24 cellular contexts compared by ENCODE assay signal in the genomic region with DNA sequence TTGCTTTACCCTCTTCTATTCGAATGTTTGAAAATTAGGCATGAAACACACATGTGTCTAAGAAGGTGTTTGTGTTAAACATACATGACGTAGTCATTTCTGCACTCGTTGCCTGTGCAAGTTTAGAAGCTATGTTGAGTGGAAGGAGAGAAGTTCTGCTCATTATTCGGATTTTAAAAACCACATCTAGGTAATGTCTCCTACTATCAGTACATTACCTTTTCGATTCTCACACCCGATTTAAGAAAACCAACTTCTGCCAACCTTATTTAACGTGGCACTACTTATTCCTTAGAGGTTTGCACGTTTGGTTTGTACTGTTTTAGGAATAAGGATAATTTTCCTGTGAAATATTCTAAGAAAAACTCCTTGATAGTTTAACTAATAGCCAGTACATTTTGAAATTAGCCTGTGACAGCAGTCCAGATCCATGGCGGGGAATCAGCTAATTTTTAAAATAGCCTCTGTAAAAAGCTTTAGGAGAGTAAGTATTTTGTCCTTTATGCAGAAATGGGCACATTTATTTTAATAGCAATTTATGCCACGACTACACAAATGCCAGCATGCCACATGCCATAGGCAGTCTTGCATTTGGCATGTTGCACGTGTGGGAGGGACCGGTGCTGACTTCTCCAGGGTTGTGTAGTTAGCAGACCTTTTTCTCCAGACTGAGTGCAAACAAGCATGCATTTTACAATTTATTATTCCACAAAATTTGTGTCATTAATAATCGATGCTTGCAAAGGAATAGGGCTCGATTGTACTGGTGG. TPM values are rescaled to one million over a fixed set of nuclear protein-coding genes. Genes with fewer than 3 reads are reported as not detected.
DNase-seq lines count a peak whose midpoint lies in the region; ATAC-seq and TF ChIP-seq lines count a peak whose summit lies in the region.
"Had no signal": no experiment of that assay in that cellular context is flagged by ENCODE, and none has a peak within 500 bp of the region (broad histone marks: within the 10 kb centered on the region; RNA-seq: fewer than 3 reads in every experiment).

No MANE protein-coding gene starts in this region.

- H3K4me1 Mint-ChIP-seq in GM23338: peaks cover 30% of the 10 kb centered on the region

- H3K9me3 ChIP-seq in ascending aorta: no peaks in the 10 kb centered on the region
- peaks cover 7% of the 10 kb centered on the region for H3K9me3 ChIP-seq in iPS-18a (ENCODE audit: control insufficient read depth, low read depth, low read length)
- H3K9me3 ChIP-seq: upper lobe of right lung had no signal

- H3K4me3 ChIP-seq in GM23338 (peak overlapping the region; percentile 39; the same call in 1 of the 2 replicates), ascending aorta (peak overlapping the region; percentile 91 to 94), iPS-18a (ENCODE audit: low read length) (peak overlapping the region; percentile 7)
- H3K4me3 ChIP-seq: upper lobe of right lung had no signal

- H3F3A ChIP-seq in GM23338 (replicated peaks; ENCODE audit: low read depth): peaks cover 22% of the 10 kb centered on the region; the same call in 1 of the 2 replicates

- H3K9me2 ChIP-seq in GM23338 (ENCODE audit: insufficient read depth): no peaks in the 10 kb centered on the region

- TF ChIP-seq CTCF in GM23338 (conservative IDR thresholded peaks at IDR 0.05; ENCODE audit: low read depth in 2 of 2) (no peak), ascending aorta (IDR thresholded peaks at IDR 0.05) (no peak)

- peaks cover 28% of the 10 kb centered on the region for H4K20me1 ChIP-seq in GM23338 (replicated peaks; ENCODE audit: insufficient read depth)

- H3K36me3 Mint-ChIP-seq in GM23338 (ENCODE audit: low read depth): no peaks in the 10 kb centered on the region; the same call in 2 of the 3 replicates
- H3K36me3 Mint-ChIP-seq: activated naive CD8-positive, alpha-beta T cell treated with anti-CD3 and anti-CD28 coated beads for 36 hours; naive thymus-derived CD4-positive, alpha-beta T cell had no signal

- H3K4me3 Mint-ChIP-seq in GM23338: no peak overlapping the region; the same call in 2 of the 3 replicates
- H3K4me3 Mint-ChIP-seq: activated CD4-positive, alpha-beta memory T cell treated with anti-CD3 and anti-CD28 coated beads, Interleukin-2, amount 10 ng/mL, durations not matched to agents 7 days and 5 days; activated naive CD8-positive, alpha-beta T cell treated with anti-CD3 and anti-CD28 coated beads for 36 hours; activated T-cell treated with anti-CD3 and anti-CD28 coated beads, Interleukin-2, amount 50 U/mL, for 4 hours; stimulated activated naive B cell treated with anti-CD40 and anti-IgM and Interleukin-4, amounts not matched to agents 10 μg/mL and 1 μg/mL and 100 μg/mL, for 72 hours; T-helper 17 cell had no signal

- H3K4me1 ChIP-seq in GM23338 (ENCODE audit: insufficient read depth) (peaks cover 43% of the 10 kb centered on the region), ascending aorta (peaks cover 0 to 8% of the 10 kb centered on the region in 2 donors), iPS-18a (ENCODE audit: control insufficient read depth, low read depth, low read length) (peaks cover 10% of the 10 kb centered on the region)

- intact Hi-C loops in ascending aorta (cut with DNase I): loop anchor here (2.0 to 5.0 kb wide), 2 partner anchors 421 to 485 kb away; no protein-coding TSS in a partner anchor
- intact Hi-C loops in posterior vena cava (cut with DNase I): loop anchor here (5.0 kb wide), 2 partner anchors 71 to 1366 kb away; no protein-coding TSS in a partner anchor

- no peak overlapping the region for H3K27ac Mint-ChIP-seq in GM23338
- H3K27ac Mint-ChIP-seq: activated CD4-positive, alpha-beta memory T cell treated with anti-CD3 and anti-CD28 coated beads, Interleukin-2, amount 10 ng/mL, durations not matched to agents 7 days and 5 days; activated naive CD8-positive, alpha-beta T cell treated with anti-CD3 and anti-CD28 coated beads for 36 hours; naive thymus-derived CD4-positive, alpha-beta T cell; stimulated activated naive B cell treated with anti-CD40 and anti-IgM and Interleukin-4, amounts not matched to agents 10 μg/mL and 1 μg/mL and 100 μg/mL, for 72 hours; T-helper 17 cell had no signal

- ATAC-seq in GM23338: no peak
- no peak for ATAC-seq in GM21423 (IDR thresholded peaks at IDR 0.05; ENCODE audit: unreplicated experiment)
- ATAC-seq in GM21529 (IDR thresholded peaks at IDR 0.05; ENCODE audit: unreplicated experiment): no peak
- no peak for ATAC-seq in left lobe of liver
- ATAC-seq: naive thymus-derived CD4-positive, alpha-beta T cell; T-helper 17 cell had no signal

- H3K79me2 ChIP-seq in GM23338 (replicated peaks; ENCODE audit: insufficient read depth): no peaks in the 10 kb centered on the region

- peaks cover 100% of the 10 kb centered on the region for H3K27me3 ChIP-seq in GM23338 (ENCODE audit: insufficient read depth)
- no peaks in the 10 kb centered on the region for H3K27me3 ChIP-seq in ascending aorta
- peaks cover 100% of the 10 kb centered on the region for H3K27me3 ChIP-seq in iPS-18a (ENCODE audit: control insufficient read depth, insufficient read depth, low read length)

- DNase-seq in GM23338 (ENCODE audit: low spot score) (no peak), ascending aorta (ENCODE audit: low spot score in 2 of 2) (no peak), posterior vena cava (ENCODE audit: low spot score) (peak; percentile 45), DMS 273 treated with DMSO at 0.1 percent for 48 hours (lab: John Stamatoyannopoulos, UW) (no peak), left lobe of liver (ENCODE audit: low spot score) (no peak)
- DNase-seq: ACHN; activated CD4-positive, alpha-beta memory T cell treated with anti-CD3 and anti-CD28 coated beads, Interleukin-2, amount 10 ng/mL, durations not matched to agents 7 days and 5 days; activated naive CD8-positive, alpha-beta T cell treated with anti-CD3 and anti-CD28 coated beads for 36 hours; activated T-cell treated with anti-CD3 and anti-CD28 coated beads, Interleukin-2, amount 50 U/mL, for 4 hours; CD4-positive, alpha-beta memory T cell; central memory CD4-positive, alpha-beta T cell; foreskin fibroblast; mammary epithelial cell; naive thymus-derived CD4-positive, alpha-beta T cell; NCI-H1048; NCI-H526; SIG-M5; stimulated activated naive B cell treated with anti-CD40 and anti-IgM and Interleukin-4, amounts not matched to agents 10 μg/mL and 1 μg/mL and 100 μg/mL, for 72 hours; T-helper 17 cell; upper lobe of right lung; WERI-Rb-1 had no signal

- H3K9me3 Mint-ChIP-seq in GM23338: peaks cover 11% of the 10 kb centered on the region
- H3K9me3 Mint-ChIP-seq: activated CD4-positive, alpha-beta memory T cell treated with anti-CD3 and anti-CD28 coated beads, Interleukin-2, amount 10 ng/mL, durations not matched to agents 7 days and 5 days; activated naive CD8-positive, alpha-beta T cell treated with anti-CD3 and anti-CD28 coated beads for 36 hours; activated T-cell treated with anti-CD3 and anti-CD28 coated beads, Interleukin-2, amount 50 U/mL, for 4 hours; stimulated activated naive B cell treated with anti-CD40 and anti-IgM and Interleukin-4, amounts not matched to agents 10 μg/mL and 1 μg/mL and 100 μg/mL, for 72 hours had no signal

- H3K4me2 ChIP-seq in GM23338: peak overlapping the region; percentile 85; the same call in 1 of the 2 replicates

- H3K27ac ChIP-seq in GM23338 (ENCODE audit: low read depth) (no peak overlapping the region), ascending aorta (peak overlapping the region; percentile 96 to 100), iPS-18a (ENCODE audit: low read length) (no peak overlapping the region)
- H3K27ac ChIP-seq: upper lobe of right lung, WERI-Rb-1 had no signal

- H2AFZ ChIP-seq in GM23338: no peak overlapping the region; the same call in 1 of the 2 replicates

- H3K9ac ChIP-seq in iPS-18a (ENCODE audit: low read length): no peak overlapping the region

- H3K27me3 Mint-ChIP-seq in GM23338 (ENCODE audit: insufficient read depth, low read depth, poor library complexity): peaks cover 86% of the 10 kb centered on the region

- H3K36me3 ChIP-seq in GM23338 (ENCODE audit: insufficient read depth) (no peaks in the 10 kb centered on the region), ascending aorta (peaks cover 33 to 49% of the 10 kb centered on the region in 2 donors), iPS-18a (ENCODE audit: control insufficient read depth, low read depth, low read length) (no peaks in the 10 kb centered on the region)
- H3K36me3 ChIP-seq: upper lobe of right lung, WERI-Rb-1 had no signal

TF ChIP-seq in GM23338, 12 proteins besides CTCF, POLR2A, EP300 and RAD21 (continues in another document):
- TF ChIP-seq POLR2AphosphoS5 (IDR thresholded peaks at IDR 0.05; ENCODE audit: low read depth): no peak
- TF ChIP-seq NANOG (IDR thresholded peaks at IDR 0.05; ENCODE audit: borderline replicate concordance): no peak
- no peak for TF ChIP-seq CREB1 (CRISPR knock-in tag; IDR thresholded peaks at IDR 0.05; ENCODE audit: low read depth)
- TF ChIP-seq, protein P1, sequence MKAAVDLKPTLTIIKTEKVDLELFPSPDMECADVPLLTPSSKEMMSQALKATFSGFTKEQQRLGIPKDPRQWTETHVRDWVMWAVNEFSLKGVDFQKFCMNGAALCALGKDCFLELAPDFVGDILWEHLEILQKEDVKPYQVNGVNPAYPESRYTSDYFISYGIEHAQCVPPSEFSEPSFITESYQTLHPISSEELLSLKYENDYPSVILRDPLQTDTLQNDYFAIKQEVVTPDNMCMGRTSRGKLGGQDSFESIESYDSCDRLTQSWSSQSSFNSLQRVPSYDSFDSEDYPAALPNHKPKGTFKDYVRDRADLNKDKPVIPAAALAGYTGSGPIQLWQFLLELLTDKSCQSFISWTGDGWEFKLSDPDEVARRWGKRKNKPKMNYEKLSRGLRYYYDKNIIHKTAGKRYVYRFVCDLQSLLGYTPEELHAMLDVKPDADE (IDR thresholded peaks at IDR 0.05): no peak
- TF ChIP-seq EZH2phosphoT487 (IDR thresholded peaks at IDR 0.05; ENCODE audit: unreplicated experiment): peak; percentile 65

RNA-seq across cellular contexts. Expression of a gene that starts 6.1 kb away (rescaled TPM):
- 0.10 and 0.27 TPM in 2 replicates for total RNA-seq in GM23338 (2014; rRNA removed; shearing (Covaris generic))
- polyA plus RNA-seq in GM23338 (2016; fragmentation: Nextera tagmentation; extraction: Ambion mirVana): 0.13 and 0.21 TPM in 2 replicates
- total RNA-seq in ascending aorta (125 TPM), posterior vena cava (10 to 100 TPM; 27.6 to 33.5 TPM), left lobe of liver (0.38 TPM)
- total RNA-seq: activated naive CD8-positive, alpha-beta T cell treated with anti-CD3 and anti-CD28 coated beads for 36 hours; CD4-positive, alpha-beta memory T cell; naive thymus-derived CD4-positive, alpha-beta T cell had no signal
- polyA plus RNA-seq: CD4-positive, alpha-beta memory T cell; naive thymus-derived CD4-positive, alpha-beta T cell had no signal

Comparison
In these comparisons a context has a peak if more than half of its experiments do, and no peak if none do; other contexts are left out.
1. H3K27ac ChIP-seq: peak in ascending aorta (2 of 2); none in GM23338 (single experiment) and iPS-18a (single experiment).
2. H3K4me3 ChIP-seq: peak in every context shown above with its lines; median percentile 92 in ascending aorta; 39 in GM23338; 7 in iPS-18a.
3. RNA of a gene that starts 6.1 kb away (total RNA-seq): 125 TPM in ascending aorta (single experiment) and 27.6 to 33.5 TPM in posterior vena cava; 0.38 TPM in left lobe of liver (single experiment) and 0.10 to 0.27 TPM in GM23338; every median in the first group is over 10 times any median in the second.